Comparison of ENCODE assay signal across 29 cellular contexts in the genomic region with DNA sequence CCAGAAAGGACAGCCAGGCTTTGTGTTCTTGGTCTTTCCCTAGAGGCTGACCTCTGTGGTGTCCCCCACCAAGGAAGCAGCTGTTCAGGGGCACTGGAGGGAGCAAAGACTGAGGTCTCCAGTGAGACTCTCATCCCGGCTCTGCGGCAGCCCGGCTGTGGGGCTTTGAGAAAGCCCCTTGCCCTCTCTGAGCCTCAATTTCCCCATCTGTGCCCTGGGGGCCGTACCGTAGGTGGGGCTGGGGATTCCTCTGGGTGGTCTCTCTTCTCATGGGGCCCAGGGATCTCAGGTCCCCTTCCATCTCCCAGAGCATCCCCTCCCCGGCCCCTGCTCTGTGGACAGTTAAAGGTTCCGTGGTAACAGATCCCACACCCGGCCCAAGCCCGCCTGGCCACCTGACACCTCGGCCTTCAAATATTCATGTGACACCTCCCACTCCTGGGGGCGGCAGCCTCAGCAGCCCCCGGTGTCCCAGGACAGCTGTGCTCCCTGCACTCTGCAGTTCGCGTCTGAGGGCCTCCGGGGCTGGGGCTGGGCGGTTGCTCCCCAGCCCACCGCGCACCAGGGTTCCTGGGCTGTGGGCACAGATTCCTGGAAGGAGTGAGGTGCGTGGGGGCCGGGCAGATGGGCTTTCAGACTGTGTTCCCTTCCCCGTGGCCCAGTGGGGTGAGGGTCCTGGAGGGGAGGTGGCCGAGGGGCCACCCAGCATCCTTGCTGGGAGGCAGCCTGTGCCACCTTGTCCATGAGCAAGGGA. TPM values are rescaled to one million over a fixed set of nuclear protein-coding genes. Genes with fewer than 3 reads are reported as not detected.
"Had no signal": no experiment of that assay in that cellular context is flagged by ENCODE, and none has a peak within 500 bp of the region (broad histone marks: within the 10 kb centered on the region; RNA-seq: fewer than 3 reads in every experiment).

No MANE protein-coding gene starts in this region.

- H3K4me1 ChIP-seq: pancreas, upper lobe of right lung had no signal

- H3K27ac ChIP-seq: neutrophil, pancreas, thoracic aorta, upper lobe of right lung had no signal

- ATAC-seq: activated CD4-positive, alpha-beta T cell treated with anti-CD3 and anti-CD28 coated beads for 36 hours; activated naive CD4-positive, alpha-beta T cell treated with anti-CD3 and anti-CD28 coated beads, Interleukin-2, amount 50 U/mL, for 72 hours; activated T-helper 17 cell treated with anti-CD3 and anti-CD28 coated beads, Interleukin-2, amount 50 U/mL, for 72 hours; esophagus mucosa; naive thymus-derived CD8-positive, alpha-beta T cell; pancreas; sciatic nerve; stimulated activated naive B cell treated with anti-CD40 and anti-IgM and Interleukin-4, amounts not matched to agents 10 μg/mL and 1 μg/mL and 100 μg/mL, for 72 hours; T-helper 17 cell; upper lobe of right lung had no signal

- DNase-seq: activated B cell treated with CpG ODN at 0.5 μM for 24 hours; activated CD4-positive, alpha-beta T cell treated with anti-CD3 and anti-CD28 coated beads for 36 hours; activated CD4-positive, alpha-beta T cell treated with anti-CD3 and anti-CD28 coated beads, Interleukin-2, amount 50 U/mL, for 4 hours; activated CD8-positive, alpha-beta memory T cell treated with anti-CD3 and anti-CD28 coated beads for 24 hours; activated CD8-positive, alpha-beta memory T cell treated with anti-CD3 and anti-CD28 coated beads, Interleukin-2, amount 50 U/mL, for 4 hours; activated T-cell treated with anti-CD3 and anti-CD28 coated beads, Interleukin-2, amount 50 U/mL, for 24 hours; caudate nucleus; dermis blood vessel endothelial cell; effector memory CD4-positive, alpha-beta T cell; hypothalamus; small intestine; stimulated activated CD4-positive, alpha-beta T cell treated with anti-CD3 and anti-CD28 coated beads, Interleukin-15, amount 100 ng/mL, for 24 hours; stimulated activated naive B cell treated with anti-CD40 and anti-IgM and Interleukin-4, amounts not matched to agents 10 μg/mL and 1 μg/mL and 100 μg/mL, for 72 hours; SW 1271; T-helper 17 cell; upper lobe of right lung had no signal

- H3K27me3 ChIP-seq: pancreas had no signal

- FAIRE-seq: endothelial cell of umbilical vein, frontal cortex, pancreas, small intestine had no signal

- H3K4me3 ChIP-seq: lung, pancreas, thoracic aorta, upper lobe of right lung had no signal

- H3K36me3 ChIP-seq: neutrophil, pancreas, thoracic aorta, upper lobe of right lung had no signal

- H3K9me3 ChIP-seq: neutrophil, pancreas, thoracic aorta, upper lobe of right lung had no signal

RNA-seq across cellular contexts. Expression of a gene that starts 15.1 kb away (rescaled TPM):
- total RNA-seq: activated B cell treated with CpG ODN at 0.5 μM for 24 hours; activated CD4-positive, alpha-beta T cell treated with anti-CD3 and anti-CD28 coated beads for 36 hours; activated naive CD4-positive, alpha-beta T cell treated with anti-CD3 and anti-CD28 coated beads, Interleukin-2, amount 50 U/mL, for 72 hours; activated T-helper 17 cell treated with anti-CD3 and anti-CD28 coated beads, Interleukin-2, amount 50 U/mL, for 72 hours; dermis blood vessel endothelial cell; endothelial cell of umbilical vein; naive thymus-derived CD8-positive, alpha-beta T cell; pulmonary artery endothelial cell; T-helper 17 cell had no signal
- polyA plus RNA-seq: endothelial cell of umbilical vein; naive thymus-derived CD8-positive, alpha-beta T cell had no signal

RNA-seq across cellular contexts. Expression of a gene that starts 23.3 kb away (rescaled TPM):
- total RNA-seq: aorta, dermis blood vessel endothelial cell, endothelial cell of umbilical vein, sciatic nerve had no signal
- polyA plus RNA-seq: endothelial cell of umbilical vein; naive thymus-derived CD8-positive, alpha-beta T cell had no signal

RNA-seq across cellular contexts. Expression of a gene that starts 35.4 kb away (rescaled TPM):
- total RNA-seq: activated B cell treated with CpG ODN at 0.5 μM for 24 hours; activated T-helper 17 cell treated with anti-CD3 and anti-CD28 coated beads, Interleukin-2, amount 50 U/mL, for 72 hours; naive thymus-derived CD8-positive, alpha-beta T cell; T-helper 17 cell; upper lobe of right lung had no signal
- polyA plus RNA-seq: naive thymus-derived CD8-positive, alpha-beta T cell had no signal
